9 cellular contexts compared by ENCODE assay signal in the genomic region with DNA sequence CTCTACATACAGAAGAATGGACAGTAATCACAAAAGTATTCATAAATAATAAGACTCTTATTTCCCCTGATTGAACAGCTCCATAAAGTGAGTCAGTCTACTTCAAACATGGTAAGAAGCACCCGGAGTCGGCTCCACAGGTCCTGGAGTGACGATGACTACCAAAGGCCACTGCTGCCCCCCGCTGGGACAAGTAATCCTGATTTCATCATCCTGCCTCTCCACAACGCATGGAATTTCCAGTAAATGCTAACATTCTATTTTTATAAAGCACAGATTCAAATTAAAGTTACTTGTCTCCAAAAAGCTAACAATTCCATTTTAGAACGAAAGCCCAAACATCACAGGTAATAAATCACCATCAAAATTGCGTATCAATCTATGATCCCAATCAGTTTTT.
A peak's percentile ranks its signal among the peaks of the same experiment; 100 is the strongest.
DNase-seq lines count a peak whose midpoint lies in the region; ATAC-seq and TF ChIP-seq lines count a peak whose summit lies in the region.
"Had no signal": no experiment of that assay in that cellular context is flagged by ENCODE, and none has a peak within 500 bp of the region (broad histone marks: within the 10 kb centered on the region; RNA-seq: fewer than 3 reads in every experiment).

No MANE protein-coding gene starts in this region.

- peak overlapping the region; percentile 50 for H3K27ac ChIP-seq in ACC112 (ENCODE audit: low read depth, low read length)
- H3K27ac ChIP-seq: neutrophil had no signal

- ATAC-seq in GM18520 (IDR thresholded peaks at IDR 0.05; ENCODE audit: unreplicated experiment) (no peak), HG03342 (IDR thresholded peaks at IDR 0.05; ENCODE audit: unreplicated experiment) (no peak)

- peak overlapping the region; percentile 12 for H2AFZ ChIP-seq in ACC112 (ENCODE audit: low read length, unreplicated experiment)

- peaks cover 5% of the 10 kb centered on the region; the same call in 1 of the 2 replicates for H3K36me3 ChIP-seq in ACC112 (ENCODE audit: insufficient read depth, low read length)

- CTCF ChIA-PET in HEK293T (lab: Yijun Ruan, JAX), result interaction anchor here (0.6 to 1.4 kb wide), 3 partner anchors 11 to 94 kb away, joined by 3 read pairs; no protein-coding TSS in a partner anchor

- DNase-seq in HEK293T (ENCODE audit: extremely low spot score), result peak; percentile 31
- DNase-seq in SW480 (ENCODE audit: low spot score), result peak; percentile 42
- peak; percentile 30 for DNase-seq in inferior parietal cortex (ENCODE audit: extremely low spot score)
- no peak for DNase-seq in NCI-H128 (lab: John Stamatoyannopoulos, UW; ENCODE audit: unreplicated experiment)
- no peak for DNase-seq in NCI-H774 (lab: John Stamatoyannopoulos, UW)

- POLR2A ChIA-PET in HEK293T (lab: Yijun Ruan, JAX), result interaction anchor here (1.5 kb wide), 1 partner anchor 16 kb away, joined by 4 read pairs; a partner anchor contains a TSS

- no peaks in the 10 kb centered on the region for H3K27me3 ChIP-seq in ACC112 (ENCODE audit: insufficient read depth, low read length)
- H3K27me3 ChIP-seq: neutrophil had no signal

- peaks cover 23% of the 10 kb centered on the region for H3K4me1 ChIP-seq in ACC112 (ENCODE audit: control insufficient read depth, insufficient read depth, low read length, unreplicated experiment)

- H3K4me3 ChIP-seq in ACC112 (ENCODE audit: low read depth, low read length), result no peak overlapping the region

- H3K79me2 ChIP-seq in ACC112 (ENCODE audit: control insufficient read depth, insufficient read depth, low read length, unreplicated experiment), result no peaks in the 10 kb centered on the region

TF ChIP-seq in HEK293T, 16 proteins besides CTCF, POLR2A, EP300 and RAD21:
- TF ChIP-seq FOXM1 (IDR thresholded peaks at IDR 0.05; ENCODE audit: borderline replicate concordance), result no peak
- no peak for TF ChIP-seq FOXK2 (IDR thresholded peaks at IDR 0.05)
- no peak for TF ChIP-seq SUZ12 (IDR thresholded peaks at IDR 0.05)
- TF ChIP-seq, protein P1, sequence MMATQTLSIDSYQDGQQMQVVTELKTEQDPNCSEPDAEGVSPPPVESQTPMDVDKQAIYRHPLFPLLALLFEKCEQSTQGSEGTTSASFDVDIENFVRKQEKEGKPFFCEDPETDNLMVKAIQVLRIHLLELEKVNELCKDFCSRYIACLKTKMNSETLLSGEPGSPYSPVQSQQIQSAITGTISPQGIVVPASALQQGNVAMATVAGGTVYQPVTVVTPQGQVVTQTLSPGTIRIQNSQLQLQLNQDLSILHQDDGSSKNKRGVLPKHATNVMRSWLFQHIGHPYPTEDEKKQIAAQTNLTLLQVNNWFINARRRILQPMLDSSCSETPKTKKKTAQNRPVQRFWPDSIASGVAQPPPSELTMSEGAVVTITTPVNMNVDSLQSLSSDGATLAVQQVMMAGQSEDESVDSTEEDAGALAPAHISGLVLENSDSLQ (IDR thresholded peaks at IDR 0.05), result no peak
- no peak for TF ChIP-seq ZNF384 (IDR thresholded peaks at IDR 0.05)
- no peak for TF ChIP-seq CTBP1 (IDR thresholded peaks at IDR 0.05; ENCODE audit: borderline replicate concordance)
- TF ChIP-seq SP1 (IDR thresholded peaks at IDR 0.05), result no peak
- no peak for TF ChIP-seq ELF4 (IDR thresholded peaks at IDR 0.05)
- TF ChIP-seq L3MBTL2 (conservative IDR thresholded peaks at IDR 0.05), result no peak
- no peak for TF ChIP-seq HDGF (IDR thresholded peaks at IDR 0.05; ENCODE audit: borderline replicate concordance)
- no peak for TF ChIP-seq BHLHE40 (IDR thresholded peaks at IDR 0.05; ENCODE audit: borderline replicate concordance)
TF ChIP-seq in HEK293T: peak in this region for 0.

Comparison
In these comparisons a context has a peak if more than half of its experiments do, and no peak if none do; other contexts are left out.
1. DNase-seq: peak in HEK293T (single experiment), SW480 (single experiment) and inferior parietal cortex (single experiment); none in NCI-H128 (single experiment) and NCI-H774 (single experiment).